16 cellular contexts compared by ENCODE assay signal in genomic region chr15:96124436-96124835, GRCh38.
DNase-seq lines count a peak whose midpoint lies in the region; ATAC-seq, FAIRE-seq and TF ChIP-seq lines count a peak whose summit lies in the region.
"Had no signal": no experiment of that assay in that cellular context is flagged by ENCODE, and none has a peak within 500 bp of the region (broad histone marks: within the 10 kb centered on the region; RNA-seq: fewer than 3 reads in every experiment).

No MANE protein-coding gene starts in this region.

- no peaks in the 10 kb centered on the region for H3K36me3 ChIP-seq in HepG2 (replicated peaks in 1 of 2; ENCODE audit: control insufficient read depth in 1 of 2, insufficient read depth in 2 of 2, low read length in 2 of 2)
- no peaks in the 10 kb centered on the region for H3K36me3 ChIP-seq in right lobe of liver
- H3K36me3 ChIP-seq in pancreas: no peaks in the 10 kb centered on the region
- no peaks in the 10 kb centered on the region for H3K36me3 ChIP-seq in thyroid gland

- H3K9me3 Mint-ChIP-seq in mesothelial cell of epicardium: no peaks in the 10 kb centered on the region
- H3K9me3 Mint-ChIP-seq in stimulated activated memory B cell treated with anti-CD40 and anti-IgM and Interleukin-4, amounts not matched to agents 10 μg/mL and 1 μg/mL and 100 μg/mL, for 72 hours: no peaks in the 10 kb centered on the region
- no peaks in the 10 kb centered on the region for H3K9me3 Mint-ChIP-seq in activated naive CD4-positive, alpha-beta T cell treated with anti-CD3 and anti-CD28 coated beads, Interleukin-2, amount 10 ng/mL, durations not matched to agents 7 days and 5 days
- H3K9me3 Mint-ChIP-seq: CD8-positive, alpha-beta T cell; H9 had no signal

- FAIRE-seq in HepG2 (lab: Jason Lieb, UNC) (no peak), pancreas (lab: Jason Lieb, UNC) (no peak)

- H3K27me3 ChIP-seq in HepG2 (ENCODE audit: control insufficient read depth in 1 of 2, insufficient read depth in 2 of 2, low read length in 2 of 2) (no peaks in the 10 kb centered on the region), right lobe of liver (no peaks in the 10 kb centered on the region), pancreas (no peaks in the 10 kb centered on the region), thyroid gland (no peaks in the 10 kb centered on the region)

- H3K4me3 ChIP-seq in HepG2 (replicated peaks in 1 of 3; ENCODE audit: insufficient read depth in 1 of 3, low read depth in 2 of 3, low read length in 3 of 3) (no peak overlapping the region), right lobe of liver (no peak overlapping the region), pancreas (no peak overlapping the region), thyroid gland (replicated peaks in 1 of 3) (no peak overlapping the region)

- H3K27me3 Mint-ChIP-seq in mesothelial cell of epicardium (ENCODE audit: low read depth): no peaks in the 10 kb centered on the region
- H3K27me3 Mint-ChIP-seq in stimulated activated memory B cell treated with anti-CD40 and anti-IgM and Interleukin-4, amounts not matched to agents 10 μg/mL and 1 μg/mL and 100 μg/mL, for 72 hours: no peaks in the 10 kb centered on the region
- H3K27me3 Mint-ChIP-seq in activated naive CD4-positive, alpha-beta T cell treated with anti-CD3 and anti-CD28 coated beads, Interleukin-2, amount 10 ng/mL, durations not matched to agents 7 days and 5 days: no peaks in the 10 kb centered on the region

- no TSS peak for BruUV-seq in HepG2 (replicated peaks; lab: Mats Ljungman, UMichigan)

- H3K4me1 ChIP-seq in HepG2 (ENCODE audit: insufficient read depth, low read length): peaks cover 33% of the 10 kb centered on the region
- H3K4me1 ChIP-seq in right lobe of liver: no peaks in the 10 kb centered on the region
- H3K4me1 ChIP-seq in pancreas: no peaks in the 10 kb centered on the region
- no peaks in the 10 kb centered on the region for H3K4me1 ChIP-seq in thyroid gland

- in situ Hi-C loops in HepG2 (cut with HindIII; ENCODE audit: extremely low pct_ligation_motif_present, low pct_unique_long_range_greater_than_20kb): no loop called here

- H3K9ac ChIP-seq in HepG2 (ENCODE audit: insufficient read depth, low read depth, low read length): no peak overlapping the region

- H3K4me3 Mint-ChIP-seq in mesothelial cell of epicardium: no peak overlapping the region
- no peak overlapping the region for H3K4me3 Mint-ChIP-seq in stimulated activated memory B cell treated with anti-CD40 and anti-IgM and Interleukin-4, amounts not matched to agents 10 μg/mL and 1 μg/mL and 100 μg/mL, for 72 hours
- no peak overlapping the region for H3K4me3 Mint-ChIP-seq in activated naive CD4-positive, alpha-beta T cell treated with anti-CD3 and anti-CD28 coated beads, Interleukin-2, amount 10 ng/mL, durations not matched to agents 7 days and 5 days
- H3K4me3 Mint-ChIP-seq: CD14-positive monocyte; CD8-positive, alpha-beta T cell; H9 had no signal

- no peak for TF ChIP-seq EP300 in HepG2 (IDR thresholded peaks at IDR 0.05; ENCODE audit: low read depth in 2 of 2, low read length in 2 of 2)
- TF ChIP-seq EP300 in HepG2 (CRISPR knock-in tag; IDR thresholded peaks at IDR 0.05; ENCODE audit: borderline replicate concordance): no peak

- peak overlapping the region; percentile 83 for H3K27ac Mint-ChIP-seq in mesothelial cell of epicardium
- H3K27ac Mint-ChIP-seq in stimulated activated memory B cell treated with anti-CD40 and anti-IgM and Interleukin-4, amounts not matched to agents 10 μg/mL and 1 μg/mL and 100 μg/mL, for 72 hours: no peak overlapping the region
- no peak overlapping the region for H3K27ac Mint-ChIP-seq in activated naive CD4-positive, alpha-beta T cell treated with anti-CD3 and anti-CD28 coated beads, Interleukin-2, amount 10 ng/mL, durations not matched to agents 7 days and 5 days
- H3K27ac Mint-ChIP-seq: CD14-positive monocyte; CD8-positive, alpha-beta T cell; H9 had no signal

- CTCF ChIA-PET in HepG2 (lab: Yijun Ruan, JAX; ENCODE audit: low intra/inter-chr PET ratio, low total read pairs): no interaction called here
- CTCF ChIA-PET in activated naive CD4-positive, alpha-beta T cell treated with anti-CD3 and anti-CD28 coated beads, Interleukin-2, amount 10 ng/mL, durations not matched to agents 7 days and 5 days (lab: Charles Lee): no interaction called here

- H3K36me3 Mint-ChIP-seq in mesothelial cell of epicardium: peaks cover 1% of the 10 kb centered on the region
- no peaks in the 10 kb centered on the region for H3K36me3 Mint-ChIP-seq in stimulated activated memory B cell treated with anti-CD40 and anti-IgM and Interleukin-4, amounts not matched to agents 10 μg/mL and 1 μg/mL and 100 μg/mL, for 72 hours
- no peaks in the 10 kb centered on the region for H3K36me3 Mint-ChIP-seq in activated naive CD4-positive, alpha-beta T cell treated with anti-CD3 and anti-CD28 coated beads, Interleukin-2, amount 10 ng/mL, durations not matched to agents 7 days and 5 days
- H3K36me3 Mint-ChIP-seq: CD14-positive monocyte; CD8-positive, alpha-beta T cell had no signal

- no peak for TF ChIP-seq RAD21 in HepG2 (CRISPR knock-in tag; IDR thresholded peaks at IDR 0.05)

- POLR2A ChIA-PET in HepG2 (lab: Yijun Ruan, JAX): no interaction called here

- no peak for ATAC-seq in HepG2
- ATAC-seq in right lobe of liver: no peak
- peak; percentile 31 for ATAC-seq in stimulated activated memory B cell treated with anti-CD40 and anti-IgM and Interleukin-4, amounts not matched to agents 10 μg/mL and 1 μg/mL and 100 μg/mL, for 72 hours
- ATAC-seq in pancreas: no peak
- ATAC-seq: CD8-positive, alpha-beta T cell had no signal

- H3K27ac ChIP-seq in HepG2 (ENCODE audit: extremely low read length, insufficient read depth, low read length) (no peak overlapping the region), right lobe of liver (no peak overlapping the region), pancreas (no peak overlapping the region), thyroid gland (no peak overlapping the region)
- H3K27ac ChIP-seq: 22Rv1 had no signal

- intact Hi-C loops in HepG2 (cut with micrococcal nuclease; ENCODE audit: unreplicated experiment) (loop anchor here (5.0 kb wide), 1 partner anchor 48 kb away; no protein-coding TSS in a partner anchor), right lobe of liver (cut with DNase I) (no loop called here), pancreas (cut with DNase I) (no loop called here), thyroid gland (cut with DNase I) (no loop called here)

- peaks cover 57% of the 10 kb centered on the region for H3K4me1 Mint-ChIP-seq in mesothelial cell of epicardium
- no peaks in the 10 kb centered on the region for H3K4me1 Mint-ChIP-seq in stimulated activated memory B cell treated with anti-CD40 and anti-IgM and Interleukin-4, amounts not matched to agents 10 μg/mL and 1 μg/mL and 100 μg/mL, for 72 hours
- H3K4me1 Mint-ChIP-seq in activated naive CD4-positive, alpha-beta T cell treated with anti-CD3 and anti-CD28 coated beads, Interleukin-2, amount 10 ng/mL, durations not matched to agents 7 days and 5 days: no peaks in the 10 kb centered on the region
- H3K4me1 Mint-ChIP-seq: CD14-positive monocyte had no signal

- 98% methylated on average over 5 of the region's 5 CpGs for WGBS in HepG2 (ENCODE audit: low lambda C conversion rate)
- WGBS in right lobe of liver (ENCODE audit: insufficient coverage, low coverage, low lambda C conversion rate, missing lambda C conversion rate): no CpG with 5 or more reads among the region's 5 CpGs
- 95 to 98% methylated on average over 5 of the region's 5 CpGs for WGBS in pancreas, 2 donors
- WGBS in thyroid gland, 2 donors: 97 to 99% methylated on average over 5 of the region's 5 CpGs

- TF ChIP-seq POLR2A in HepG2 (IDR thresholded peaks at IDR 0.05; ENCODE audit: insufficient read depth in 1 of 2, low read depth in 2 of 2, low read length in 2 of 2) (no peak), right lobe of liver (IDR thresholded peaks at IDR 0.05) (no peak), thyroid gland (IDR thresholded peaks at IDR 0.05) (no peak)

- no peaks in the 10 kb centered on the region for H3K9me3 ChIP-seq in HepG2 (ENCODE audit: low read length)
- no peaks in the 10 kb centered on the region for H3K9me3 ChIP-seq in right lobe of liver
- no peaks in the 10 kb centered on the region for H3K9me3 ChIP-seq in pancreas
- no peaks in the 10 kb centered on the region for H3K9me3 ChIP-seq in thyroid gland

- no peak for DNase-seq in HepG2 (ENCODE audit: low spot score)
- DNase-seq in right lobe of liver: no peak
- no peak for DNase-seq in mesothelial cell of epicardium (ENCODE audit: low spot score in 2 of 2, unreplicated experiment in 2 of 2)
- DNase-seq in pancreas: no peak
- no peak for DNase-seq in activated naive CD4-positive, alpha-beta T cell treated with anti-CD3 and anti-CD28 coated beads, Interleukin-2, amount 10 ng/mL, durations not matched to agents 7 days and 5 days
- DNase-seq in thyroid gland: no peak
- DNase-seq: CD8-positive, alpha-beta T cell; COR-L47; DMS53; GF-D8; GOT3; H9; IMR-90 had no signal

- H2AFZ ChIP-seq in HepG2 (ENCODE audit: low read length): no peak overlapping the region

- TF ChIP-seq CTCF in HepG2 (CRISPR knock-in tag; IDR thresholded peaks at IDR 0.05): no peak
- TF ChIP-seq CTCF in right lobe of liver (IDR thresholded peaks at IDR 0.05): no peak
- no peak for TF ChIP-seq CTCF in mesothelial cell of epicardium (IDR thresholded peaks at IDR 0.05; ENCODE audit: unreplicated experiment)
- TF ChIP-seq CTCF in pancreas (IDR thresholded peaks at IDR 0.05): no peak
- TF ChIP-seq CTCF in thyroid gland (IDR thresholded peaks at IDR 0.05): no peak

- H3K4me2 ChIP-seq in HepG2 (ENCODE audit: low read depth, low read length): no peak overlapping the region

- no peaks in the 10 kb centered on the region for H3K79me2 ChIP-seq in HepG2 (ENCODE audit: insufficient read depth, low read length)

- no peaks in the 10 kb centered on the region for H4K20me1 ChIP-seq in HepG2 (ENCODE audit: insufficient read depth, low read length)
